Comparison of ENCODE assay signal across 15 cellular contexts in genomic region chr5:179327026-179327735, GRCh38. TPM values are rescaled to one million over a fixed set of nuclear protein-coding genes. Genes with fewer than 3 reads are reported as not detected.
DNase-seq lines count a peak whose midpoint lies in the region; ATAC-seq and TF ChIP-seq lines count a peak whose summit lies in the region.
"Had no signal": no experiment of that assay in that cellular context is flagged by ENCODE, and none has a peak within 500 bp of the region (broad histone marks: within the 10 kb centered on the region; RNA-seq: fewer than 3 reads in every experiment).

No MANE protein-coding gene starts in this region.

- H3K4me2 ChIP-seq in SK-N-SH = no peak overlapping the region
- H3K4me2 ChIP-seq: hepatocyte had no signal

- no peak for TF ChIP-seq RAD21 in SK-N-SH (IDR thresholded peaks at IDR 0.05; ENCODE audit: low read length)

- TF ChIP-seq EP300 in SK-N-SH (IDR thresholded peaks at IDR 0.05; ENCODE audit: borderline replicate concordance in 1 of 2, low read depth in 1 of 2, low read length in 1 of 2) = no peak

- no peaks in the 10 kb centered on the region for H3K9me2 ChIP-seq in SK-N-SH

- H3K9me3 ChIP-seq in vagina (no peaks in the 10 kb centered on the region), SK-N-SH (no peaks in the 10 kb centered on the region)
- H3K9me3 ChIP-seq: mucosa of descending colon, neutrophil had no signal

- H3K27ac ChIP-seq in vagina = peak overlapping the region; percentile 87
- H3K27ac ChIP-seq in SK-N-SH (ENCODE audit: low read depth in 2 of 2, low read length in 1 of 2) = peak overlapping the region in 1 of 2 experiments; percentile 81; a peak in 2 of 4 replicates
- H3K27ac ChIP-seq: brain microvascular endothelial cell, hepatocyte, neutrophil had no signal

- no peaks in the 10 kb centered on the region for H3F3A ChIP-seq in SK-N-SH (replicated peaks; ENCODE audit: insufficient read depth)

- H3K79me2 ChIP-seq in SK-N-SH (ENCODE audit: insufficient read depth) = no peaks in the 10 kb centered on the region

- no peaks in the 10 kb centered on the region for H3K27me3 ChIP-seq in vagina
- H3K27me3 ChIP-seq in SK-N-SH (ENCODE audit: insufficient read depth) = no peaks in the 10 kb centered on the region
- H3K27me3 ChIP-seq: brain microvascular endothelial cell, hepatocyte had no signal

- CTCF ChIA-PET in SK-N-SH (lab: Yijun Ruan, JAX) = interaction anchor here (1.2 to 6.3 kb wide), 2 partner anchors 60 to 161 kb away, joined by 3 to 46 read pairs; no protein-coding TSS in a partner anchor

- intact Hi-C loops in Right ventricle myocardium inferior (cut with DNase I) (no loop called here), vagina (cut with DNase I) (no loop called here)

- H4K20me1 ChIP-seq in SK-N-SH (ENCODE audit: insufficient read depth) = no peaks in the 10 kb centered on the region

- DNase-seq in RPMI8226 (peak; percentile 49), Right ventricle myocardium inferior (ENCODE audit: missing footprints) (no peak), vagina (ENCODE audit: extremely low spot score in 2 of 2) (no peak), SK-N-SH (no peak), iPS-NIHi7 (ENCODE audit: extremely low spot score) (no peak)
- DNase-seq: brain microvascular endothelial cell; GDM1; stimulated activated CD4-positive, alpha-beta T cell treated with anti-CD3 and anti-CD28 coated beads, Interleukin-4, amount 100 ng/mL, for 24 hours had no signal

- H3K27me3 Mint-ChIP-seq in nephron (ENCODE audit: low read depth) = peaks cover 6% of the 10 kb centered on the region

- H3K4me3 ChIP-seq in vagina (no peak overlapping the region), SK-N-SH (ENCODE audit: low read depth in 2 of 2, low read length in 1 of 2) (no peak overlapping the region)
- H3K4me3 ChIP-seq: hepatocyte, mucosa of descending colon, skin epidermis had no signal

- TF ChIP-seq CTCF in nephron (IDR thresholded peaks at IDR 0.05; ENCODE audit: unreplicated experiment in 3 of 3) (no peak), vagina (IDR thresholded peaks at IDR 0.05) (no peak), SK-N-SH (IDR thresholded peaks at IDR 0.05) (no peak)

- no peaks in the 10 kb centered on the region for H3K9me3 Mint-ChIP-seq in nephron
- H3K9me3 Mint-ChIP-seq: activated naive CD4-positive, alpha-beta T cell treated with anti-CD3 and anti-CD28 coated beads, Interleukin-2, amount 50 U/mL, for 24 hours had no signal

- peaks cover 57% of the 10 kb centered on the region for H3K4me1 Mint-ChIP-seq in nephron
- H3K4me1 Mint-ChIP-seq: activated naive CD4-positive, alpha-beta T cell treated with anti-CD3 and anti-CD28 coated beads, Interleukin-2, amount 50 U/mL, for 24 hours had no signal

- POLR2A ChIA-PET in SK-N-SH (lab: Yijun Ruan, JAX) = interaction anchor here (1.0 kb wide), 1 partner anchor 17 kb away, joined by 3 read pairs; no protein-coding TSS in a partner anchor

- no peak overlapping the region for H2AFZ ChIP-seq in SK-N-SH (ENCODE audit: low read depth)
- H2AFZ ChIP-seq: hepatocyte had no signal

- H3K36me3 ChIP-seq in vagina (no peaks in the 10 kb centered on the region), SK-N-SH (replicated peaks in 1 of 2; ENCODE audit: control insufficient read depth in 1 of 2, insufficient read depth in 2 of 2, low read length in 1 of 2) (no peaks in the 10 kb centered on the region)
- H3K36me3 ChIP-seq: brain microvascular endothelial cell, neutrophil had no signal

- peaks cover 27% of the 10 kb centered on the region for H3K4me1 ChIP-seq in vagina
- peaks cover 0 to 73% of the 10 kb centered on the region in 2 experiments; a peak in 2 of 4 replicates for H3K4me1 ChIP-seq in SK-N-SH (ENCODE audit: control insufficient read depth in 1 of 2, insufficient read depth in 2 of 2, low read depth in 1 of 2, low read length in 1 of 2)

- H3K36me3 Mint-ChIP-seq in nephron (ENCODE audit: low read depth) = no peaks in the 10 kb centered on the region
- H3K36me3 Mint-ChIP-seq: activated naive CD4-positive, alpha-beta T cell treated with anti-CD3 and anti-CD28 coated beads, Interleukin-2, amount 50 U/mL, for 24 hours had no signal

- TF ChIP-seq POLR2A in vagina (IDR thresholded peaks at IDR 0.05) = no peak

- H3K27ac Mint-ChIP-seq in nephron = peak overlapping the region in 2 of 3 experiments; percentile 71 to 92
- H3K27ac Mint-ChIP-seq: activated naive CD4-positive, alpha-beta T cell treated with anti-CD3 and anti-CD28 coated beads, Interleukin-2, amount 50 U/mL, for 24 hours had no signal

- H3K9ac ChIP-seq in SK-N-SH = no peak overlapping the region

- no peak overlapping the region for H3K4me3 Mint-ChIP-seq in nephron
- H3K4me3 Mint-ChIP-seq: activated naive CD4-positive, alpha-beta T cell treated with anti-CD3 and anti-CD28 coated beads, Interleukin-2, amount 50 U/mL, for 24 hours had no signal

- 43% methylated on average over 15 of the region's 15 CpGs for WGBS in SK-N-SH (ENCODE audit: low lambda C conversion rate)

- peak; percentile 11 for ATAC-seq in Right ventricle myocardium inferior
- no peak for ATAC-seq in GM21360 (IDR thresholded peaks at IDR 0.05; ENCODE audit: unreplicated experiment)

TF ChIP-seq in SK-N-SH, 30 proteins besides CTCF, POLR2A, EP300 and RAD21 (continues in another document):
- TF ChIP-seq ELF1 (IDR thresholded peaks at IDR 0.05) (no peak), GABPA (IDR thresholded peaks at IDR 0.05; ENCODE audit: low read depth) (no peak), FOSL2 (IDR thresholded peaks at IDR 0.05; ENCODE audit: borderline replicate concordance, low read depth) (no peak), CHD2 (IDR thresholded peaks at IDR 0.05; ENCODE audit: low read length, partially characterized antibody) (no peak), FOXM1 (IDR thresholded peaks at IDR 0.05; ENCODE audit: low read depth) (no peak), SIN3A (IDR thresholded peaks at IDR 0.05; ENCODE audit: borderline replicate concordance, low read depth, low read length) (no peak), FOXJ3 (CRISPR knock-in tag; IDR thresholded peaks at IDR 0.05) (no peak), POLR2AphosphoS5 (IDR thresholded peaks at IDR 0.05; ENCODE audit: low read depth, low read length) (no peak), USF2 (IDR thresholded peaks at IDR 0.05; ENCODE audit: borderline replicate concordance, low read depth, low read length) (no peak), RCOR1 (IDR thresholded peaks at IDR 0.05; ENCODE audit: low read length) (no peak), MXI1 (IDR thresholded peaks at IDR 0.05; ENCODE audit: low read depth, low read length) (no peak), RXRA (IDR thresholded peaks at IDR 0.05; ENCODE audit: borderline replicate concordance, low read depth) (no peak)
- TF ChIP-seq, protein P1, sequence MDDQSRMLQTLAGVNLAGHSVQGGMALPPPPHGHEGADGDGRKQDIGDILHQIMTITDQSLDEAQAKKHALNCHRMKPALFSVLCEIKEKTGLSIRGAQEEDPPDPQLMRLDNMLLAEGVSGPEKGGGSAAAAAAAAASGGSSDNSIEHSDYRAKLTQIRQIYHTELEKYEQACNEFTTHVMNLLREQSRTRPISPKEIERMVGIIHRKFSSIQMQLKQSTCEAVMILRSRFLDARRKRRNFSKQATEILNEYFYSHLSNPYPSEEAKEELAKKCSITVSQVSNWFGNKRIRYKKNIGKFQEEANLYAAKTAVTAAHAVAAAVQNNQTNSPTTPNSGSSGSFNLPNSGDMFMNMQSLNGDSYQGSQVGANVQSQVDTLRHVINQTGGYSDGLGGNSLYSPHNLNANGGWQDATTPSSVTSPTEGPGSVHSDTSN (IDR thresholded peaks at IDR 0.05) = no peak
- TF ChIP-seq, protein P2, sequence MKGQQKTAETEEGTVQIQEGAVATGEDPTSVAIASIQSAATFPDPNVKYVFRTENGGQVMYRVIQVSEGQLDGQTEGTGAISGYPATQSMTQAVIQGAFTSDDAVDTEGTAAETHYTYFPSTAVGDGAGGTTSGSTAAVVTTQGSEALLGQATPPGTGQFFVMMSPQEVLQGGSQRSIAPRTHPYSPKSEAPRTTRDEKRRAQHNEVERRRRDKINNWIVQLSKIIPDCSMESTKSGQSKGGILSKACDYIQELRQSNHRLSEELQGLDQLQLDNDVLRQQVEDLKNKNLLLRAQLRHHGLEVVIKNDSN (IDR thresholded peaks at IDR 0.05; ENCODE audit: borderline replicate concordance, low read depth) = no peak
- TF ChIP-seq, protein P3, sequence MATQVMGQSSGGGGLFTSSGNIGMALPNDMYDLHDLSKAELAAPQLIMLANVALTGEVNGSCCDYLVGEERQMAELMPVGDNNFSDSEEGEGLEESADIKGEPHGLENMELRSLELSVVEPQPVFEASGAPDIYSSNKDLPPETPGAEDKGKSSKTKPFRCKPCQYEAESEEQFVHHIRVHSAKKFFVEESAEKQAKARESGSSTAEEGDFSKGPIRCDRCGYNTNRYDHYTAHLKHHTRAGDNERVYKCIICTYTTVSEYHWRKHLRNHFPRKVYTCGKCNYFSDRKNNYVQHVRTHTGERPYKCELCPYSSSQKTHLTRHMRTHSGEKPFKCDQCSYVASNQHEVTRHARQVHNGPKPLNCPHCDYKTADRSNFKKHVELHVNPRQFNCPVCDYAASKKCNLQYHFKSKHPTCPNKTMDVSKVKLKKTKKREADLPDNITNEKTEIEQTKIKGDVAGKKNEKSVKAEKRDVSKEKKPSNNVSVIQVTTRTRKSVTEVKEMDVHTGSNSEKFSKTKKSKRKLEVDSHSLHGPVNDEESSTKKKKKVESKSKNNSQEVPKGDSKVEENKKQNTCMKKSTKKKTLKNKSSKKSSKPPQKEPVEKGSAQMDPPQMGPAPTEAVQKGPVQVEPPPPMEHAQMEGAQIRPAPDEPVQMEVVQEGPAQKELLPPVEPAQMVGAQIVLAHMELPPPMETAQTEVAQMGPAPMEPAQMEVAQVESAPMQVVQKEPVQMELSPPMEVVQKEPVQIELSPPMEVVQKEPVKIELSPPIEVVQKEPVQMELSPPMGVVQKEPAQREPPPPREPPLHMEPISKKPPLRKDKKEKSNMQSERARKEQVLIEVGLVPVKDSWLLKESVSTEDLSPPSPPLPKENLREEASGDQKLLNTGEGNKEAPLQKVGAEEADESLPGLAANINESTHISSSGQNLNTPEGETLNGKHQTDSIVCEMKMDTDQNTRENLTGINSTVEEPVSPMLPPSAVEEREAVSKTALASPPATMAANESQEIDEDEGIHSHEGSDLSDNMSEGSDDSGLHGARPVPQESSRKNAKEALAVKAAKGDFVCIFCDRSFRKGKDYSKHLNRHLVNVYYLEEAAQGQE (IDR thresholded peaks at IDR 0.05; ENCODE audit: low read depth, low read length) = no peak

RNA-seq across cellular contexts. Expression of gene ADAMTS2, which starts 18.1 kb away (rescaled TPM):
- total RNA-seq in Right ventricle myocardium inferior = 3.7 TPM
- 17.4 TPM for total RNA-seq in vagina
- polyA plus RNA-seq in SK-N-SH (2012; rRNA removed) = 0.12 and 0.57 TPM in 2 replicates
- 0.21 and 0.67 TPM in 2 replicates for polyA plus RNA-seq in SK-N-SH (2012; cell fraction: cytosol; rRNA removed)
- 0.44 and 1.1 TPM in 2 replicates for polyA plus RNA-seq in SK-N-SH (2012; cell fraction: nucleus; rRNA removed)
